Comparison of ENCODE assay signal across 1 cellular context in the genomic region with DNA sequence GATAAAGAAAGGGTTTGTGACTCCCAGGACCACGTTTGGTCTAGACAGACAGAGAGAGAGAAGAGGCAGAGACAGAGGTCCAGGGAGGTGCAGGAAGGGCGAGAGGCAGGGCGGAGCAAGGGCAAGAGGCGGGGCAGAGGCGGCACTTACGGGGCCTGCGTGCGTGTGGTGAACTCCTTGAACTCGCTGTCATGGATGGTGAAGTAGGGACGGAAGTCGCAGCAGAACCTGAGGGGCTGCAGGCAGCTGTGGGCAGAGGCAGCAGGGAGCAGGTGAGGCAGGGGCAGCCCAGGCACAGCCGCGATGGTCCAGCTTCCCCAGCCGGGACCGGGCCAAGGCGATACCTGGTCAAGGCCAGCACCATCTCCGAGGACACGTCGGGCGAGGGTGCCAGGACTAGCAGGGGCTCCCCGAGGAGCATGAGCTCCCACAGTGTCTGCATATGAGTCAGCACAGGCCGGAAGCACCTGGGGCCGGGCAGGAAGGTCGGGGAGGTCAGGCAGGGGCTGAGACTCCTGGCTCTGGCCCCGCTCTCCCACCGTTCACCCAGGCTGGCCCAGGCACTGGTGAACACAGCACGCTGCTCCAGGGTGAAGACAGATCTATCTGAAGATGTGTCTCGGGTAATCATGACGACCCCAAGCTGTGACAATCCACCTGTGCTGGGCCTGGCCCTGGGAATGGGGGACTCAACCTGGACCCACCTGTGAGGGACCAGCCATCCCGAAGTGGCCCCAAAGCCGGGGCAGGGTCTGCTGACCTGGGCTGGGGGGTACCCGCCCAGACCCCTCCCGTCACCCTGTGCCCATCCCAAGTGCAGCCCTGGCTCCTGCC.
TF ChIP-seq lines count a peak whose summit lies in the region.

No MANE protein-coding gene starts in this region.

TF ChIP-seq in HepG2, 621 proteins besides CTCF, POLR2A, EP300 and RAD21 (continued from another document and continues in another):
- TF ChIP-seq PHF21A (CRISPR knock-in tag; IDR thresholded peaks at IDR 0.05) (no peak), KLF16 (CRISPR knock-in tag; IDR thresholded peaks at IDR 0.05) (no peak), ZBTB25 (CRISPR knock-in tag; IDR thresholded peaks at IDR 0.05) (no peak), ATF1 (CRISPR knock-in tag; IDR thresholded peaks at IDR 0.05) (no peak), FOSL2 (CRISPR knock-in tag; IDR thresholded peaks at IDR 0.05) (peak; percentile 59), DR1 (CRISPR knock-in tag; IDR thresholded peaks at IDR 0.05) (no peak), ZNF576 (CRISPR knock-in tag; IDR thresholded peaks at IDR 0.05) (no peak), ZBTB40 (IDR thresholded peaks at IDR 0.05) (no peak), ZBTB40 (CRISPR knock-in tag; IDR thresholded peaks at IDR 0.05) (0 out of 2 replicates have a peak, but pooled peaks have one; percentile 34), ZNF747 (CRISPR knock-in tag; IDR thresholded peaks at IDR 0.05; ENCODE audit: borderline replicate concordance) (no peak), SETDB1 (CRISPR knock-in tag; IDR thresholded peaks at IDR 0.05; ENCODE audit: borderline replicate concordance) (no peak), RBFOX2 (IDR thresholded peaks at IDR 0.05; ENCODE audit: low read depth, low read length) (no peak), ZNF616 (CRISPR knock-in tag; IDR thresholded peaks at IDR 0.05; ENCODE audit: low read depth) (no peak), PCBP2 (optimal IDR thresholded peaks at IDR 0.05; ENCODE audit: low read depth, low read length, poor library complexity, severe bottlenecking) (no peak), NFRKB (IDR thresholded peaks at IDR 0.05) (no peak), ZNF7 (CRISPR knock-in tag; IDR thresholded peaks at IDR 0.05) (no peak), ZNF230 (CRISPR knock-in tag; IDR thresholded peaks at IDR 0.05) (no peak), ZSCAN31 (CRISPR knock-in tag; IDR thresholded peaks at IDR 0.05; ENCODE audit: low read depth) (no peak), ZNF383 (CRISPR knock-in tag; IDR thresholded peaks at IDR 0.05; ENCODE audit: borderline replicate concordance) (no peak), POLR2AphosphoS2 (IDR thresholded peaks at IDR 0.05; ENCODE audit: low read depth, low read length) (no peak), NR2F1 (CRISPR knock-in tag; IDR thresholded peaks at IDR 0.05) (peak in 1 of 2 experiments; percentile 39; a peak in 1 of 4 replicates), ASH2L (IDR thresholded peaks at IDR 0.05; ENCODE audit: insufficient read length, low read depth, low read length) (no peak), ZFX (CRISPR knock-in tag; IDR thresholded peaks at IDR 0.05; ENCODE audit: low read depth) (peak; percentile 59), ZNF660 (CRISPR knock-in tag; IDR thresholded peaks at IDR 0.05; ENCODE audit: borderline replicate concordance, low read depth) (no peak), SP4 (CRISPR knock-in tag; IDR thresholded peaks at IDR 0.05) (peak; percentile 20; the same call in 1 of the 2 replicates), HOXA9 (CRISPR knock-in tag; IDR thresholded peaks at IDR 0.05; ENCODE audit: borderline replicate concordance) (no peak), UBTF (CRISPR knock-in tag; IDR thresholded peaks at IDR 0.05) (peak; percentile 26; the same call in 1 of the 2 replicates), ARNT2 (CRISPR knock-in tag; IDR thresholded peaks at IDR 0.05; ENCODE audit: low read depth) (no peak), CREB3 (CRISPR knock-in tag; IDR thresholded peaks at IDR 0.05) (no peak), NR2F6 (IDR thresholded peaks at IDR 0.05) (no peak; the same call in 1 of the 2 replicates), NR2F6 (CRISPR knock-in tag; IDR thresholded peaks at IDR 0.05) (peak; percentile 88), ZNF326 (CRISPR knock-in tag; IDR thresholded peaks at IDR 0.05; ENCODE audit: borderline replicate concordance) (no peak), ZNF891 (CRISPR knock-in tag; IDR thresholded peaks at IDR 0.05) (no peak), REPIN1 (CRISPR knock-in tag; IDR thresholded peaks at IDR 0.05; ENCODE audit: borderline replicate concordance, low read depth) (no peak), CHD4 (IDR thresholded peaks at IDR 0.05; ENCODE audit: borderline replicate concordance, low read length) (no peak), ZBTB10 (CRISPR knock-in tag; IDR thresholded peaks at IDR 0.05; ENCODE audit: borderline replicate concordance) (no peak)
- TF ChIP-seq, protein P1, sequence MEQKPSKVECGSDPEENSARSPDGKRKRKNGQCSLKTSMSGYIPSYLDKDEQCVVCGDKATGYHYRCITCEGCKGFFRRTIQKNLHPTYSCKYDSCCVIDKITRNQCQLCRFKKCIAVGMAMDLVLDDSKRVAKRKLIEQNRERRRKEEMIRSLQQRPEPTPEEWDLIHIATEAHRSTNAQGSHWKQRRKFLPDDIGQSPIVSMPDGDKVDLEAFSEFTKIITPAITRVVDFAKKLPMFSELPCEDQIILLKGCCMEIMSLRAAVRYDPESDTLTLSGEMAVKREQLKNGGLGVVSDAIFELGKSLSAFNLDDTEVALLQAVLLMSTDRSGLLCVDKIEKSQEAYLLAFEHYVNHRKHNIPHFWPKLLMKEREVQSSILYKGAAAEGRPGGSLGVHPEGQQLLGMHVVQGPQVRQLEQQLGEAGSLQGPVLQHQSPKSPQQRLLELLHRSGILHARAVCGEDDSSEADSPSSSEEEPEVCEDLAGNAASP (CRISPR knock-in tag; IDR thresholded peaks at IDR 0.05; ENCODE audit: borderline replicate concordance), result no peak
- TF ChIP-seq, protein P2, sequence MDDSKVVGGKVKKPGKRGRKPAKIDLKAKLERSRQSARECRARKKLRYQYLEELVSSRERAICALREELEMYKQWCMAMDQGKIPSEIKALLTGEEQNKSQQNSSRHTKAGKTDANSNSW (CRISPR knock-in tag; IDR thresholded peaks at IDR 0.05; ENCODE audit: borderline replicate concordance), result no peak
- TF ChIP-seq, protein P3, sequence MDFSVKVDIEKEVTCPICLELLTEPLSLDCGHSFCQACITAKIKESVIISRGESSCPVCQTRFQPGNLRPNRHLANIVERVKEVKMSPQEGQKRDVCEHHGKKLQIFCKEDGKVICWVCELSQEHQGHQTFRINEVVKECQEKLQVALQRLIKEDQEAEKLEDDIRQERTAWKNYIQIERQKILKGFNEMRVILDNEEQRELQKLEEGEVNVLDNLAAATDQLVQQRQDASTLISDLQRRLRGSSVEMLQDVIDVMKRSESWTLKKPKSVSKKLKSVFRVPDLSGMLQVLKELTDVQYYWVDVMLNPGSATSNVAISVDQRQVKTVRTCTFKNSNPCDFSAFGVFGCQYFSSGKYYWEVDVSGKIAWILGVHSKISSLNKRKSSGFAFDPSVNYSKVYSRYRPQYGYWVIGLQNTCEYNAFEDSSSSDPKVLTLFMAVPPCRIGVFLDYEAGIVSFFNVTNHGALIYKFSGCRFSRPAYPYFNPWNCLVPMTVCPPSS (IDR thresholded peaks at IDR 0.05), result no peak
